In the genomic region with DNA sequence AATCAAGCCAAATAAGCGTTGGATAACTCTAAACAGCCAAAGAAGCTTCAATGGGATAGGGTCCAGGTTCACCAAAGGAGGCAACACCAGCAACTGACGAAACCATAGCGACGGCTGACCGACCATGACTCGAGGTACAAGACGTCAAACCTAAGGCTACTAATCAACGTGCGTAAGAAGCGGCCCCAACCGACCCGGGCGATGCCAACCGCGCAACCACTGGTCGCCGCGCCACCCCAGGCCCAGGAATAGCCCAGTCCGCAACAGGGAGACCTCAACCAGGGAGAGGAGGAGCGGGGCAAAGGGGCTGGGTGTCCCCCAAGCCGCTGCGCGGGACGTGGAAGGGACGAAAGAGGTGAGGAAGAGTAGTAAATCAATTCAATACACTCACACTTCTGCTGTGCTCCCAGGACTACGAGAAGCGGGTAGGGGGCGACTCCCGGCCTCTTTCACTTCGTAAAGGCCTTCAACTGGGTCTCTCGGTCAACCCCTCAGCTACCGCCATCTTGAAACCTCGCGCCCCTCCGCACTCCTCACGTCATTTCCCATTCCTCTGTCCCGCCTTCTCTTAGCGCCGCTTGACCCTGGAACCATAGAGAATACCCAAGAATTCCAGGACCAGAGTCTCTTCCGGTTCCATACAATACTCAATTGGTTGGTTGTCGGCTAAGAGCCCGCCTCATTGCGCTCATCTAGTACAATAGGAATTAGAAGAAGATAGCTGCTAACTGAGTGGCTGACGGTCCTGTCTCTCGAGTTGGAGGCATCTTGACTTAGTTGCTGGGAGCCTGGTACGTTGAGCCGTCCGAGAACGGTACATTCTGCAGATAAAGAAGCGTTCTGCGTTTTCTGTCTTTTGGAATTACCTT, we compare ENCODE assay signal across 1 cellular context.
TF ChIP-seq lines count a peak whose summit lies in the region.

A gene with protein sequence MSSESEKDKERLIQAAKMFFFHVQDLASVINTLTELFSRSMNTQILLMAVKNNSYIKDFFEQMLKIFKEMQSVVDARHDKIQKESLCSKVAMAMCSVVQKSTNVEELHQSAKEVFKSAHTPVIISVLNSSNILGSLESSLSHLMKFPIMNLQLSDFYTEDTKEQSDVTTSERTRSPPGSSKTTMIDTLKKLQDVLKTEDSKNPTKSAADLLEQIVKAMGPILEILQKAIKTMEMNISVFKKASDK (plus strand): TSS at position 710 of the 869 bp plus-strand sequence. CDS start 19,266 bp downstream, outside the sequence.
A gene (minus strand): TSS at position 518 of the 869 bp plus-strand sequence. CDS start 2,095 bp downstream, outside the sequence.

TF ChIP-seq in HepG2, 621 proteins besides CTCF, POLR2A, EP300 and RAD21 (continued from another document and continues in another):
- TF ChIP-seq, protein P1, sequence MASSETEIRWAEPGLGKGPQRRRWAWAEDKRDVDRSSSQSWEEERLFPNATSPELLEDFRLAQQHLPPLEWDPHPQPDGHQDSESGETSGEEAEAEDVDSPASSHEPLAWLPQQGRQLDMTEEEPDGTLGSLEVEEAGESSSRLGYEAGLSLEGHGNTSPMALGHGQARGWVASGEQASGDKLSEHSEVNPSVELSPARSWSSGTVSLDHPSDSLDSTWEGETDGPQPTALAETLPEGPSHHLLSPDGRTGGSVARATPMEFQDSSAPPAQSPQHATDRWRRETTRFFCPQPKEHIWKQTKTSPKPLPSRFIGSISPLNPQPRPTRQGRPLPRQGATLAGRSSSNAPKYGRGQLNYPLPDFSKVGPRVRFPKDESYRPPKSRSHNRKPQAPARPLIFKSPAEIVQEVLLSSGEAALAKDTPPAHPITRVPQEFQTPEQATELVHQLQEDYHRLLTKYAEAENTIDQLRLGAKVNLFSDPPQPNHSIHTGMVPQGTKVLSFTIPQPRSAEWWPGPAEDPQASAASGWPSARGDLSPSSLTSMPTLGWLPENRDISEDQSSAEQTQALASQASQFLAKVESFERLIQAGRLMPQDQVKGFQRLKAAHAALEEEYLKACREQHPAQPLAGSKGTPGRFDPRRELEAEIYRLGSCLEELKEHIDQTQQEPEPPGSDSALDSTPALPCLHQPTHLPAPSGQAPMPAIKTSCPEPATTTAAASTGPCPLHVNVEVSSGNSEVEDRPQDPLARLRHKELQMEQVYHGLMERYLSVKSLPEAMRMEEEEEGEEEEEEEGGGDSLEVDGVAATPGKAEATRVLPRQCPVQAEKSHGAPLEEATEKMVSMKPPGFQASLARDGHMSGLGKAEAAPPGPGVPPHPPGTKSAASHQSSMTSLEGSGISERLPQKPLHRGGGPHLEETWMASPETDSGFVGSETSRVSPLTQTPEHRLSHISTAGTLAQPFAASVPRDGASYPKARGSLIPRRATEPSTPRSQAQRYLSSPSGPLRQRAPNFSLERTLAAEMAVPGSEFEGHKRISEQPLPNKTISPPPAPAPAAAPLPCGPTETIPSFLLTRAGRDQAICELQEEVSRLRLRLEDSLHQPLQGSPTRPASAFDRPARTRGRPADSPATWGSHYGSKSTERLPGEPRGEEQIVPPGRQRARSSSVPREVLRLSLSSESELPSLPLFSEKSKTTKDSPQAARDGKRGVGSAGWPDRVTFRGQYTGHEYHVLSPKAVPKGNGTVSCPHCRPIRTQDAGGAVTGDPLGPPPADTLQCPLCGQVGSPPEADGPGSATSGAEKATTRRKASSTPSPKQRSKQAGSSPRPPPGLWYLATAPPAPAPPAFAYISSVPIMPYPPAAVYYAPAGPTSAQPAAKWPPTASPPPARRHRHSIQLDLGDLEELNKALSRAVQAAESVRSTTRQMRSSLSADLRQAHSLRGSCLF (CRISPR knock-in tag; IDR thresholded peaks at IDR 0.05; ENCODE audit: borderline replicate concordance): no peak
- TF ChIP-seq ERF (CRISPR knock-in tag; IDR thresholded peaks at IDR 0.05) (no peak; the same call in 1 of the 2 replicates), RBM22 (optimal IDR thresholded peaks at IDR 0.05; ENCODE audit: low read length) (no peak), ZNF615 (CRISPR knock-in tag; IDR thresholded peaks at IDR 0.05; ENCODE audit: borderline replicate concordance) (no peak), SIX1 (CRISPR knock-in tag; IDR thresholded peaks at IDR 0.05; ENCODE audit: borderline replicate concordance) (no peak), ZNF773 (CRISPR knock-in tag; IDR thresholded peaks at IDR 0.05; ENCODE audit: borderline replicate concordance) (no peak), TBL1XR1 (IDR thresholded peaks at IDR 0.05; ENCODE audit: borderline replicate concordance, low read length, partially characterized antibody) (no peak), PTBP1 (IDR thresholded peaks at IDR 0.05; ENCODE audit: low read depth, low read length, poor library complexity, severe bottlenecking) (no peak), FOSL2 (CRISPR knock-in tag; IDR thresholded peaks at IDR 0.05) (peak; percentile 27), MAFF (IDR thresholded peaks at IDR 0.05; ENCODE audit: low read depth, low read length) (no peak), SMARCE1 (IDR thresholded peaks at IDR 0.05; ENCODE audit: borderline replicate concordance) (no peak), ZNF670 (CRISPR knock-in tag; IDR thresholded peaks at IDR 0.05; ENCODE audit: borderline replicate concordance) (no peak; the same call in 1 of the 2 replicates), ZFP36L1 (CRISPR knock-in tag; IDR thresholded peaks at IDR 0.05) (no peak), ZBTB38 (CRISPR knock-in tag; IDR thresholded peaks at IDR 0.05) (no peak), GPN1 (CRISPR knock-in tag; IDR thresholded peaks at IDR 0.05; ENCODE audit: borderline replicate concordance) (no peak), ZFP82 (CRISPR knock-in tag; IDR thresholded peaks at IDR 0.05; ENCODE audit: borderline replicate concordance) (no peak), ZFYVE20 (CRISPR knock-in tag; IDR thresholded peaks at IDR 0.05; ENCODE audit: borderline replicate concordance, low read depth) (no peak), AGO2 (optimal IDR thresholded peaks at IDR 0.05; ENCODE audit: low read depth, low read length) (peak; percentile 48), ZIK1 (CRISPR knock-in tag; IDR thresholded peaks at IDR 0.05; ENCODE audit: borderline replicate concordance, low read depth) (no peak), SRSF9 (IDR thresholded peaks at IDR 0.05; ENCODE audit: borderline replicate concordance, insufficient read depth, low read depth, low read length, poor library complexity, severe bottlenecking) (no peak), RXRA (CRISPR knock-in tag; IDR thresholded peaks at IDR 0.05) (no peak), SMAD1 (CRISPR knock-in tag; IDR thresholded peaks at IDR 0.05; ENCODE audit: borderline replicate concordance, low read depth) (0 out of 2 replicates have a peak, but pooled peaks have one; percentile 47), SMYD3 (CRISPR knock-in tag; IDR thresholded peaks at IDR 0.05) (no peak), CBFB (CRISPR knock-in tag; IDR thresholded peaks at IDR 0.05) (no peak), ATF1 (CRISPR knock-in tag; IDR thresholded peaks at IDR 0.05) (peak; percentile 91), MATR3 (CRISPR knock-in tag; IDR thresholded peaks at IDR 0.05) (no peak), POLR2AphosphoS5 (IDR thresholded peaks at IDR 0.05; ENCODE audit: low read depth, low read length) (peak; percentile 97), GLI4 (CRISPR knock-in tag; IDR thresholded peaks at IDR 0.05; ENCODE audit: borderline replicate concordance) (no peak), ZNF33A (CRISPR knock-in tag; IDR thresholded peaks at IDR 0.05; ENCODE audit: borderline replicate concordance) (no peak)
- TF ChIP-seq, protein P2, sequence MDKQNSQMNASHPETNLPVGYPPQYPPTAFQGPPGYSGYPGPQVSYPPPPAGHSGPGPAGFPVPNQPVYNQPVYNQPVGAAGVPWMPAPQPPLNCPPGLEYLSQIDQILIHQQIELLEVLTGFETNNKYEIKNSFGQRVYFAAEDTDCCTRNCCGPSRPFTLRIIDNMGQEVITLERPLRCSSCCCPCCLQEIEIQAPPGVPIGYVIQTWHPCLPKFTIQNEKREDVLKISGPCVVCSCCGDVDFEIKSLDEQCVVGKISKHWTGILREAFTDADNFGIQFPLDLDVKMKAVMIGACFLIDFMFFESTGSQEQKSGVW (CRISPR knock-in tag; IDR thresholded peaks at IDR 0.05; ENCODE audit: borderline replicate concordance): no peak
- TF ChIP-seq, protein P3, sequence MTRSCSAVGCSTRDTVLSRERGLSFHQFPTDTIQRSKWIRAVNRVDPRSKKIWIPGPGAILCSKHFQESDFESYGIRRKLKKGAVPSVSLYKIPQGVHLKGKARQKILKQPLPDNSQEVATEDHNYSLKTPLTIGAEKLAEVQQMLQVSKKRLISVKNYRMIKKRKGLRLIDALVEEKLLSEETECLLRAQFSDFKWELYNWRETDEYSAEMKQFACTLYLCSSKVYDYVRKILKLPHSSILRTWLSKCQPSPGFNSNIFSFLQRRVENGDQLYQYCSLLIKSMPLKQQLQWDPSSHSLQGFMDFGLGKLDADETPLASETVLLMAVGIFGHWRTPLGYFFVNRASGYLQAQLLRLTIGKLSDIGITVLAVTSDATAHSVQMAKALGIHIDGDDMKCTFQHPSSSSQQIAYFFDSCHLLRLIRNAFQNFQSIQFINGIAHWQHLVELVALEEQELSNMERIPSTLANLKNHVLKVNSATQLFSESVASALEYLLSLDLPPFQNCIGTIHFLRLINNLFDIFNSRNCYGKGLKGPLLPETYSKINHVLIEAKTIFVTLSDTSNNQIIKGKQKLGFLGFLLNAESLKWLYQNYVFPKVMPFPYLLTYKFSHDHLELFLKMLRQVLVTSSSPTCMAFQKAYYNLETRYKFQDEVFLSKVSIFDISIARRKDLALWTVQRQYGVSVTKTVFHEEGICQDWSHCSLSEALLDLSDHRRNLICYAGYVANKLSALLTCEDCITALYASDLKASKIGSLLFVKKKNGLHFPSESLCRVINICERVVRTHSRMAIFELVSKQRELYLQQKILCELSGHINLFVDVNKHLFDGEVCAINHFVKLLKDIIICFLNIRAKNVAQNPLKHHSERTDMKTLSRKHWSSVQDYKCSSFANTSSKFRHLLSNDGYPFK (CRISPR knock-in tag; IDR thresholded peaks at IDR 0.05; ENCODE audit: borderline replicate concordance): peak; percentile 89; the same call in 1 of the 2 replicates
- TF ChIP-seq, protein P4, sequence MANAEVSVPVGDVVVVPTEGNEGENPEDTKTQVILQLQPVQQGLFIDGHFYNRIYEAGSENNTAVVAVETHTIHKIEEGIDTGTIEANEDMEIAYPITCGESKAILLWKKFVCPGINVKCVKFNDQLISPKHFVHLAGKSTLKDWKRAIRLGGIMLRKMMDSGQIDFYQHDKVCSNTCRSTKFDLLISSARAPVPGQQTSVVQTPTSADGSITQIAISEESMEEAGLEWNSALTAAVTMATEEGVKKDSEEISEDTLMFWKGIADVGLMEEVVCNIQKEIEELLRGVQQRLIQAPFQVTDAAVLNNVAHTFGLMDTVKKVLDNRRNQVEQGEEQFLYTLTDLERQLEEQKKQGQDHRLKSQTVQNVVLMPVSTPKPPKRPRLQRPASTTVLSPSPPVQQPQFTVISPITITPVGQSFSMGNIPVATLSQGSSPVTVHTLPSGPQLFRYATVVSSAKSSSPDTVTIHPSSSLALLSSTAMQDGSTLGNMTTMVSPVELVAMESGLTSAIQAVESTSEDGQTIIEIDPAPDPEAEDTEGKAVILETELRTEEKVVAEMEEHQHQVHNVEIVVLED (CRISPR knock-in tag; IDR thresholded peaks at IDR 0.05; ENCODE audit: borderline replicate concordance): no peak; the same call in 1 of the 2 replicates
- TF ChIP-seq, protein P5, sequence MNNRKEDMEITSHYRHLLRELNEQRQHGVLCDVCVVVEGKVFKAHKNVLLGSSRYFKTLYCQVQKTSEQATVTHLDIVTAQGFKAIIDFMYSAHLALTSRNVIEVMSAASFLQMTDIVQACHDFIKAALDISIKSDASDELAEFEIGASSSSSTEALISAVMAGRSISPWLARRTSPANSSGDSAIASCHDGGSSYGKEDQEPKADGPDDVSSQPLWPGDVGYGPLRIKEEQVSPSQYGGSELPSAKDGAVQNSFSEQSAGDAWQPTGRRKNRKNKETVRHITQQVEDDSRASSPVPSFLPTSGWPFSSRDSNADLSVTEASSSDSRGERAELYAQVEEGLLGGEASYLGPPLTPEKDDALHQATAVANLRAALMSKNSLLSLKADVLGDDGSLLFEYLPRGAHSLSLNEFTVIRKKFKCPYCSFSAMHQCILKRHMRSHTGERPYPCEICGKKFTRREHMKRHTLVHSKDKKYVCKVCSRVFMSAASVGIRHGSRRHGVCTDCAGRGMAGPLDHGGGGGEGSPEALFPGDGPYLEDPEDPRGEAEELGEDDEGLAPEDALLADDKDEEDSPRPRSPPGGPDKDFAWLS (CRISPR knock-in tag; IDR thresholded peaks at IDR 0.05; ENCODE audit: borderline replicate concordance): no peak
- TF ChIP-seq, protein P6, sequence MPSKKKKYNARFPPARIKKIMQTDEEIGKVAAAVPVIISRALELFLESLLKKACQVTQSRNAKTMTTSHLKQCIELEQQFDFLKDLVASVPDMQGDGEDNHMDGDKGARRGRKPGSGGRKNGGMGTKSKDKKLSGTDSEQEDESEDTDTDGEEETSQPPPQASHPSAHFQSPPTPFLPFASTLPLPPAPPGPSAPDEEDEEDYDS (CRISPR knock-in tag; IDR thresholded peaks at IDR 0.05): peak; percentile 93
- TF ChIP-seq, protein P7, sequence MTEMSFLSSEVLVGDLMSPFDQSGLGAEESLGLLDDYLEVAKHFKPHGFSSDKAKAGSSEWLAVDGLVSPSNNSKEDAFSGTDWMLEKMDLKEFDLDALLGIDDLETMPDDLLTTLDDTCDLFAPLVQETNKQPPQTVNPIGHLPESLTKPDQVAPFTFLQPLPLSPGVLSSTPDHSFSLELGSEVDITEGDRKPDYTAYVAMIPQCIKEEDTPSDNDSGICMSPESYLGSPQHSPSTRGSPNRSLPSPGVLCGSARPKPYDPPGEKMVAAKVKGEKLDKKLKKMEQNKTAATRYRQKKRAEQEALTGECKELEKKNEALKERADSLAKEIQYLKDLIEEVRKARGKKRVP (CRISPR knock-in tag; IDR thresholded peaks at IDR 0.05): no peak
- TF ChIP-seq, protein P8, sequence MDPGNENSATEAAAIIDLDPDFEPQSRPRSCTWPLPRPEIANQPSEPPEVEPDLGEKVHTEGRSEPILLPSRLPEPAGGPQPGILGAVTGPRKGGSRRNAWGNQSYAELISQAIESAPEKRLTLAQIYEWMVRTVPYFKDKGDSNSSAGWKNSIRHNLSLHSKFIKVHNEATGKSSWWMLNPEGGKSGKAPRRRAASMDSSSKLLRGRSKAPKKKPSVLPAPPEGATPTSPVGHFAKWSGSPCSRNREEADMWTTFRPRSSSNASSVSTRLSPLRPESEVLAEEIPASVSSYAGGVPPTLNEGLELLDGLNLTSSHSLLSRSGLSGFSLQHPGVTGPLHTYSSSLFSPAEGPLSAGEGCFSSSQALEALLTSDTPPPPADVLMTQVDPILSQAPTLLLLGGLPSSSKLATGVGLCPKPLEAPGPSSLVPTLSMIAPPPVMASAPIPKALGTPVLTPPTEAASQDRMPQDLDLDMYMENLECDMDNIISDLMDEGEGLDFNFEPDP (CRISPR knock-in tag; conservative IDR thresholded peaks at IDR 0.05): no peak
- TF ChIP-seq, protein P9, sequence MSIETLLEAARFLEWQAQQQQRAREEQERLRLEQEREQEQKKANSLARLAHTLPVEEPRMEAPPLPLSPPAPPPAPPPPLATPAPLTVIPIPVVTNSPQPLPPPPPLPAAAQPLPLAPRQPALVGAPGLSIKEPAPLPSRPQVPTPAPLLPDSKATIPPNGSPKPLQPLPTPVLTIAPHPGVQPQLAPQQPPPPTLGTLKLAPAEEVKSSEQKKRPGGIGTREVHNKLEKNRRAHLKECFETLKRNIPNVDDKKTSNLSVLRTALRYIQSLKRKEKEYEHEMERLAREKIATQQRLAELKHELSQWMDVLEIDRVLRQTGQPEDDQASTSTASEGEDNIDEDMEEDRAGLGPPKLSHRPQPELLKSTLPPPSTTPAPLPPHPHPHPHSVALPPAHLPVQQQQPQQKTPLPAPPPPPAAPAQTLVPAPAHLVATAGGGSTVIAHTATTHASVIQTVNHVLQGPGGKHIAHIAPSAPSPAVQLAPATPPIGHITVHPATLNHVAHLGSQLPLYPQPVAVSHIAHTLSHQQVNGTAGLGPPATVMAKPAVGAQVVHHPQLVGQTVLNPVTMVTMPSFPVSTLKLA (IDR thresholded peaks at IDR 0.05): no peak
